In genomic region chr13:91346062-91346461, GRCh38 we compare ENCODE assay signal across 16 cellular contexts. TPM values are rescaled to one million over a fixed set of nuclear protein-coding genes. Genes with fewer than 3 reads are reported as not detected.
DNase-seq lines count a peak whose midpoint lies in the region; ATAC-seq, FAIRE-seq and TF ChIP-seq lines count a peak whose summit lies in the region.
"Had no signal": no experiment of that assay in that cellular context is flagged by ENCODE, and none has a peak within 500 bp of the region (broad histone marks: within the 10 kb centered on the region; RNA-seq: fewer than 3 reads in every experiment).

No MANE protein-coding gene starts in this region.

- peaks cover 32% of the 10 kb centered on the region for H3K4me1 ChIP-seq in Karpas-422 (ENCODE audit: low read length)

- H3K9me3 ChIP-seq in Karpas-422 (ENCODE audit: low read length), result no peaks in the 10 kb centered on the region
- H3K9me3 ChIP-seq: mucosa of descending colon, neutrophil, spleen had no signal

- peaks cover 21% of the 10 kb centered on the region for H4K20me1 ChIP-seq in Karpas-422 (ENCODE audit: insufficient read depth, low read depth, low read length)

- peak overlapping the region; percentile 86 for H3K4me2 ChIP-seq in Karpas-422 (ENCODE audit: low read depth, low read length, poor library complexity, severe bottlenecking)

- DNase-seq in activated naive CD4-positive, alpha-beta T cell treated with anti-CD3 and anti-CD28 coated beads, Interleukin-2, amount 50 U/mL, for 72 hours (ENCODE audit: low spot score in 2 of 2), result no peak
- DNase-seq in activated naive CD4-positive, alpha-beta T cell treated with Interleukin-2 at 50 U/mL for 16 hours, result no peak
- DNase-seq in Karpas-422 (no peak), type B pancreatic cell (ENCODE audit: extremely low spot score, unreplicated experiment) (no peak), SK-N-DZ (ENCODE audit: low spot score) (no peak), GM12892 (ENCODE audit: insufficient read length) (no peak)
- DNase-seq in activated T-helper 1 cell treated with anti-CD3 and anti-CD28 coated beads, Interleukin-12 subunit alpha, Interleukin-12 subunit beta, Interleukin-2, Interleukin-4 antibody, amounts not matched to agents 30 ng/mL and 10 ng/mL and 1 ng/mL, durations not matched to agents 14 hours and 24 hours and 36 hours (ENCODE audit: low spot score), result no peak
- DNase-seq: amniotic stem cell, GM23248, NCI-H1105 treated with DMSO at 0.1 percent for 48 hours, NCI-H524, spleen had no signal

- no peaks in the 10 kb centered on the region for H3K27me3 ChIP-seq in Karpas-422 (ENCODE audit: low read length)
- H3K27me3 ChIP-seq: spleen had no signal

- peaks cover 0 to 7% of the 10 kb centered on the region in 2 donors for H3K9me3 Mint-ChIP-seq in activated naive CD4-positive, alpha-beta T cell treated with anti-CD3 and anti-CD28 coated beads, Interleukin-2, amount 50 U/mL, for 72 hours
- no peaks in the 10 kb centered on the region for H3K9me3 Mint-ChIP-seq in activated T-helper 1 cell treated with anti-CD3 and anti-CD28 coated beads, Interleukin-12 subunit alpha, Interleukin-12 subunit beta, Interleukin-2, Interleukin-4 antibody, amounts not matched to agents 30 ng/mL and 10 ng/mL and 1 ng/mL, durations not matched to agents 14 hours and 24 hours and 36 hours
- H3K9me3 Mint-ChIP-seq in type B pancreatic cell, result no peaks in the 10 kb centered on the region

- peak overlapping the region; percentile 88 for H3K4me3 Mint-ChIP-seq in activated T-helper 1 cell treated with anti-CD3 and anti-CD28 coated beads, Interleukin-12 subunit alpha, Interleukin-12 subunit beta, Interleukin-2, Interleukin-4 antibody, amounts not matched to agents 30 ng/mL and 10 ng/mL and 1 ng/mL, durations not matched to agents 14 hours and 24 hours and 36 hours
- peak overlapping the region; percentile 20 for H3K4me3 Mint-ChIP-seq in type B pancreatic cell

- H3K27ac Mint-ChIP-seq in activated naive CD4-positive, alpha-beta T cell treated with anti-CD3 and anti-CD28 coated beads, Interleukin-2, amount 50 U/mL, for 72 hours, result peak overlapping the region in 1 of 2 donors; percentile 98
- H3K27ac Mint-ChIP-seq in activated T-helper 1 cell treated with anti-CD3 and anti-CD28 coated beads, Interleukin-12 subunit alpha, Interleukin-12 subunit beta, Interleukin-2, Interleukin-4 antibody, amounts not matched to agents 30 ng/mL and 10 ng/mL and 1 ng/mL, durations not matched to agents 14 hours and 24 hours and 36 hours, result peak overlapping the region; percentile 91
- H3K27ac Mint-ChIP-seq in type B pancreatic cell, result no peak overlapping the region

- no peak for TF ChIP-seq POLR2A in GM12892 (IDR thresholded peaks at IDR 0.05; ENCODE audit: low read depth, low read length)

- intact Hi-C loops in activated T-helper 1 cell treated with anti-CD3 and anti-CD28 coated beads, Interleukin-12 subunit alpha, Interleukin-12 subunit beta, Interleukin-2, Interleukin-4 antibody, amounts not matched to agents 30 ng/mL and 10 ng/mL and 1 ng/mL, durations not matched to agents 14 hours and 24 hours and 36 hours (cut with micrococcal nuclease), result loop anchor here (1.0 kb wide), 1 partner anchor 15 kb away; no protein-coding TSS in a partner anchor

- H3K36me3 Mint-ChIP-seq in activated naive CD4-positive, alpha-beta T cell treated with anti-CD3 and anti-CD28 coated beads, Interleukin-2, amount 50 U/mL, for 72 hours, result peaks cover 23 to 29% of the 10 kb centered on the region in 2 donors
- peaks cover 21% of the 10 kb centered on the region for H3K36me3 Mint-ChIP-seq in activated T-helper 1 cell treated with anti-CD3 and anti-CD28 coated beads, Interleukin-12 subunit alpha, Interleukin-12 subunit beta, Interleukin-2, Interleukin-4 antibody, amounts not matched to agents 30 ng/mL and 10 ng/mL and 1 ng/mL, durations not matched to agents 14 hours and 24 hours and 36 hours (ENCODE audit: low read depth)
- H3K36me3 Mint-ChIP-seq in type B pancreatic cell, result peaks cover 18% of the 10 kb centered on the region

- H3K27me3 Mint-ChIP-seq in activated T-helper 1 cell treated with anti-CD3 and anti-CD28 coated beads, Interleukin-12 subunit alpha, Interleukin-12 subunit beta, Interleukin-2, Interleukin-4 antibody, amounts not matched to agents 30 ng/mL and 10 ng/mL and 1 ng/mL, durations not matched to agents 14 hours and 24 hours and 36 hours (ENCODE audit: insufficient read depth), result no peaks in the 10 kb centered on the region
- H3K27me3 Mint-ChIP-seq in type B pancreatic cell, result peaks cover 21% of the 10 kb centered on the region

- FAIRE-seq in GM12892 (lab: Jason Lieb, UNC), result no peak

- no peak overlapping the region for H2AFZ ChIP-seq in Karpas-422 (ENCODE audit: low read length)

- H3K79me2 ChIP-seq in Karpas-422 (ENCODE audit: low read length), result peaks cover 28% of the 10 kb centered on the region

- H3K4me1 Mint-ChIP-seq in activated T-helper 1 cell treated with anti-CD3 and anti-CD28 coated beads, Interleukin-12 subunit alpha, Interleukin-12 subunit beta, Interleukin-2, Interleukin-4 antibody, amounts not matched to agents 30 ng/mL and 10 ng/mL and 1 ng/mL, durations not matched to agents 14 hours and 24 hours and 36 hours (ENCODE audit: low read depth), result peaks cover 45% of the 10 kb centered on the region
- peaks cover 19% of the 10 kb centered on the region for H3K4me1 Mint-ChIP-seq in type B pancreatic cell (ENCODE audit: unreplicated experiment)

- TF ChIP-seq CTCF in type B pancreatic cell (conservative IDR thresholded peaks at IDR 0.05), result no peak

- no peak overlapping the region for H3K9ac ChIP-seq in Karpas-422 (ENCODE audit: low read length)
- H3K9ac ChIP-seq: GM23248 had no signal

- peak; percentile 7 to 30 for ATAC-seq in activated naive CD4-positive, alpha-beta T cell treated with anti-CD3 and anti-CD28 coated beads, Interleukin-2, amount 50 U/mL, for 72 hours
- ATAC-seq: mucosa of descending colon, Right ventricle myocardium inferior had no signal

- H3K36me3 ChIP-seq in Karpas-422 (ENCODE audit: insufficient read depth, low read length), result peaks cover 21% of the 10 kb centered on the region
- H3K36me3 ChIP-seq: neutrophil had no signal

- H3K9me2 ChIP-seq in Karpas-422 (replicated peaks; ENCODE audit: insufficient read depth, low read length), result no peaks in the 10 kb centered on the region

- no peak overlapping the region for H3K4me3 ChIP-seq in Karpas-422 (ENCODE audit: low read length)
- H3K4me3 ChIP-seq: mucosa of descending colon had no signal

- H3K27ac ChIP-seq in Karpas-422 (ENCODE audit: low read length), result no peak overlapping the region
- H3K27ac ChIP-seq: GM23248, neutrophil had no signal

RNA-seq across cellular contexts. Expression of gene MIR17HG, which starts 1.4 kb away (rescaled TPM):
- total RNA-seq in activated naive CD4-positive, alpha-beta T cell treated with anti-CD3 and anti-CD28 coated beads, Interleukin-2, amount 50 U/mL, for 72 hours, result 10 to 100 TPM; 11.5 to 25.8 TPM
- 3.8 and 23.4 TPM in 2 replicates for total RNA-seq in Karpas-422 (2014; rRNA removed; shearing (Covaris generic); ENCODE audit: low replicate concordance)
- total RNA-seq in activated T-helper 1 cell treated with anti-CD3 and anti-CD28 coated beads, Interleukin-12 subunit alpha, Interleukin-12 subunit beta, Interleukin-2, Interleukin-4 antibody, amounts not matched to agents 30 ng/mL and 10 ng/mL and 1 ng/mL, durations not matched to agents 14 hours and 24 hours and 36 hours, result 46.5 and 52.1 TPM in 2 replicates
- total RNA-seq in type B pancreatic cell (ENCODE audit: low replicate concordance), result 5.3 and 21.8 TPM in 2 replicates
- polyA plus RNA-seq in SK-N-DZ (2014; cell fraction: cytosol; rRNA removed), result 6.9 and 9.9 TPM in 2 replicates
- 50.1 and 50.9 TPM in 2 replicates for polyA plus RNA-seq in SK-N-DZ (2014; cell fraction: nucleus; rRNA removed)
- polyA plus RNA-seq in GM12892 (2012; ENCODE audit: missing spikeins), result 8.7 TPM

RNA-seq across cellular contexts. Expression of gene GPC5, which starts 52.4 kb away (rescaled TPM):
- under 1 TPM; 0.11 to 0.78 TPM for total RNA-seq in activated naive CD4-positive, alpha-beta T cell treated with anti-CD3 and anti-CD28 coated beads, Interleukin-2, amount 50 U/mL, for 72 hours
- total RNA-seq in Karpas-422 (2014; rRNA removed; shearing (Covaris generic); ENCODE audit: low replicate concordance), result not detected in 2 replicates
- total RNA-seq in activated T-helper 1 cell treated with anti-CD3 and anti-CD28 coated beads, Interleukin-12 subunit alpha, Interleukin-12 subunit beta, Interleukin-2, Interleukin-4 antibody, amounts not matched to agents 30 ng/mL and 10 ng/mL and 1 ng/mL, durations not matched to agents 14 hours and 24 hours and 36 hours, result 0.22 TPM in 1 of 2 replicates, not detected in the other
- 2.8 and 4.2 TPM in 2 replicates for total RNA-seq in type B pancreatic cell (ENCODE audit: low replicate concordance)
- 1.1 and 1.2 TPM in 2 replicates for polyA plus RNA-seq in SK-N-DZ (2014; cell fraction: cytosol; rRNA removed)
- 1.3 and 3.0 TPM in 2 replicates for polyA plus RNA-seq in SK-N-DZ (2014; cell fraction: nucleus; rRNA removed)
- 2.7 TPM for polyA plus RNA-seq in GM12892 (2012; ENCODE audit: missing spikeins)
- total RNA-seq: fibroblast of villous mesenchyme had no signal
- polyA plus RNA-seq: GM23248 had no signal
